Comparison of ENCODE assay signal across 30 cellular contexts in the genomic region with DNA sequence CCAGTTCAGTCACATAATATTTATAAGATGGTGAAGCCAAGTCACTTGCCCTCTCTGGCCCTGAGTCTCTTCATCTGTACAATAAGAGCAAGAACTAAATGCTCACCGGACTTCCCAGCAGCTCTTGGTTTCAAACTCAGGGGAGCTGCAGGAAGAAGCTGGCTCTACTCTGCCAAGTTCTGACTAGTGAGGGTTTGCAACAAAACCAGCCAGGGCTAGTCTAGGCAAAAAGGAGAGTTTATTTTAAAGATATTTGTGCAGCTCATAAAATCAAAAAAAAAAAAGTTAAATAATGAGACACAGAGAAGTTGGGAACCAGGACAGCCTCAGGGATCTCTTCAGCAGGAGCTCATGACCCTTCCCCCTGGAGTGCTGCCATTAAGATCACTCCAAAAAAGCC.
DNase-seq lines count a peak whose midpoint lies in the region; ATAC-seq, FAIRE-seq and TF ChIP-seq lines count a peak whose summit lies in the region.
"Had no signal": no experiment of that assay in that cellular context is flagged by ENCODE, and none has a peak within 500 bp of the region (broad histone marks: within the 10 kb centered on the region; RNA-seq: fewer than 3 reads in every experiment).

No MANE protein-coding gene starts in this region.

- no peaks in the 10 kb centered on the region for H3K79me2 ChIP-seq in mammary epithelial cell (ENCODE audit: insufficient read depth, low read length)
- H3K79me2 ChIP-seq: parathyroid adenoma had no signal

- intact Hi-C loops in mammary epithelial cell (cut with micrococcal nuclease) = no loop called here
- intact Hi-C loops in breast epithelium (cut with DNase I; ENCODE audit: low total_unique reads) = no loop called here

- no peak overlapping the region for H3K4ac ChIP-seq in mesenchymal stem cell (ENCODE audit: low read depth in 1 of 2, low read length in 2 of 2)

- H3K27me3 ChIP-seq in mammary epithelial cell (ENCODE audit: insufficient read depth, low read length) (no peaks in the 10 kb centered on the region), breast epithelium (no peaks in the 10 kb centered on the region), bronchial epithelial cell (ENCODE audit: control insufficient read depth, insufficient read depth, low read length) (no peaks in the 10 kb centered on the region), mesenchymal stem cell (ENCODE audit: control insufficient read depth in 1 of 2, insufficient read depth in 1 of 2, low read length in 2 of 2) (no peaks in the 10 kb centered on the region), WERI-Rb-1 (ENCODE audit: insufficient read depth, low read depth, severe bottlenecking) (peaks cover 61% of the 10 kb centered on the region)
- H3K27me3 ChIP-seq: dorsolateral prefrontal cortex, stomach had no signal

- H3K14ac ChIP-seq in mesenchymal stem cell (ENCODE audit: low read length in 2 of 2) = no peak overlapping the region

- H3K9me3 ChIP-seq in mammary epithelial cell (replicated peaks; ENCODE audit: insufficient read depth, low read length) (no peaks in the 10 kb centered on the region), breast epithelium (no peaks in the 10 kb centered on the region), mesenchymal stem cell (ENCODE audit: control insufficient read depth, low read length) (peaks cover 3% of the 10 kb centered on the region), WERI-Rb-1 (ENCODE audit: severe bottlenecking) (no peaks in the 10 kb centered on the region)
- H3K9me3 ChIP-seq: A549, BE2C, HAP-1, left ventricle myocardium inferior, stomach had no signal

- H4K8ac ChIP-seq in mesenchymal stem cell (ENCODE audit: low read length) = no peak overlapping the region

- H3K4me2 ChIP-seq in mammary epithelial cell (ENCODE audit: insufficient read depth, low read depth, low read length) (no peak overlapping the region), mesenchymal stem cell (ENCODE audit: low read length, poor library complexity, severe bottlenecking) (no peak overlapping the region)
- H3K4me2 ChIP-seq: A549 had no signal

- H4K20me1 ChIP-seq in mammary epithelial cell (ENCODE audit: insufficient read depth, low read length) = no peaks in the 10 kb centered on the region

- no peak overlapping the region for H2BK120ac ChIP-seq in mesenchymal stem cell (ENCODE audit: low read depth, low read length)

- H2AFZ ChIP-seq in mammary epithelial cell (ENCODE audit: low read depth, low read length) = no peak overlapping the region
- no peak overlapping the region for H2AFZ ChIP-seq in mesenchymal stem cell (ENCODE audit: low read depth, low read length)
- H2AFZ ChIP-seq: parathyroid adenoma had no signal

- H2AK5ac ChIP-seq in mesenchymal stem cell (ENCODE audit: low read length, severe bottlenecking) = no peak overlapping the region

- no TSS peak for BruUV-seq in mammary epithelial cell (replicated peaks; lab: Mats Ljungman, UMichigan)

- WGBS in mammary epithelial cell (ENCODE audit: low coverage, missing lambda C conversion rate) = 64% methylated on average over 1 of the region's 1 CpG
- WGBS in mesenchymal stem cell = 100% methylated on average over 1 of the region's 1 CpG

- H3K9ac ChIP-seq in mammary epithelial cell (ENCODE audit: insufficient read depth, low read length) (no peak overlapping the region), mesenchymal stem cell (ENCODE audit: low read length) (peak overlapping the region; percentile 41)
- H3K9ac ChIP-seq: parathyroid adenoma had no signal

- CTCF ChIA-PET in mammary epithelial cell (lab: Charles Lee; ENCODE audit: low non-redundant PET) = no interaction called here

- TF ChIP-seq POLR2A in breast epithelium (IDR thresholded peaks at IDR 0.05) = no peak

- H2BK12ac ChIP-seq in mesenchymal stem cell (ENCODE audit: low read length in 2 of 2) = no peak overlapping the region

- ATAC-seq in left lobe of liver (no peak), GM18873 (IDR thresholded peaks at IDR 0.05; ENCODE audit: low FRiP score, unreplicated experiment) (no peak)
- ATAC-seq: A549, T-helper 17 cell had no signal

- H3K79me1 ChIP-seq in mesenchymal stem cell (replicated peaks; ENCODE audit: low read length, poor library complexity, severe bottlenecking) = no peaks in the 10 kb centered on the region

- H3K23ac ChIP-seq in mesenchymal stem cell (ENCODE audit: low read length in 2 of 2) = no peak overlapping the region

- no peak overlapping the region for H4K91ac ChIP-seq in mesenchymal stem cell (ENCODE audit: low read length)

- no peak overlapping the region for H3K4me3 ChIP-seq in mammary epithelial cell (replicated peaks in 1 of 3; ENCODE audit: insufficient read depth in 1 of 3, low read depth in 2 of 3, low read length in 3 of 3)
- no peak overlapping the region for H3K4me3 ChIP-seq in breast epithelium
- no peak overlapping the region for H3K4me3 ChIP-seq in bronchial epithelial cell (ENCODE audit: low read depth, low read length)
- no peak overlapping the region for H3K4me3 ChIP-seq in mesenchymal stem cell (ENCODE audit: insufficient read depth in 1 of 2, low read depth in 1 of 2, low read length in 2 of 2)
- H3K4me3 ChIP-seq in WERI-Rb-1 (ENCODE audit: low read depth, low read length) = no peak overlapping the region
- H3K4me3 ChIP-seq: A549, dorsolateral prefrontal cortex, HAP-1, left ventricle myocardium inferior, SK-N-MC, stomach had no signal

- no peak for FAIRE-seq in bronchial epithelial cell (lab: Jason Lieb, UNC)
- FAIRE-seq: A549, astrocyte, endothelial cell of umbilical vein had no signal

- H3K27ac ChIP-seq in mammary epithelial cell (ENCODE audit: insufficient read depth, low read depth, low read length) (no peak overlapping the region), breast epithelium (peak overlapping the region in 1 of 2 donors; percentile 30), mesenchymal stem cell (ENCODE audit: low read length, poor library complexity, severe bottlenecking) (no peak overlapping the region), WERI-Rb-1 (no peak overlapping the region)
- H3K27ac ChIP-seq: A549, dorsolateral prefrontal cortex, left ventricle myocardium inferior, parathyroid adenoma, RWPE1, SK-N-MC, stomach had no signal

- H3K36me3 ChIP-seq in mammary epithelial cell (ENCODE audit: insufficient read depth, low read length) (no peaks in the 10 kb centered on the region), breast epithelium (no peaks in the 10 kb centered on the region), bronchial epithelial cell (ENCODE audit: control insufficient read depth, insufficient read depth, low read length) (no peaks in the 10 kb centered on the region), mesenchymal stem cell (ENCODE audit: control insufficient read depth in 1 of 2, insufficient read depth in 2 of 2, low read depth in 1 of 2, low read length in 2 of 2) (no peaks in the 10 kb centered on the region), WERI-Rb-1 (no peaks in the 10 kb centered on the region)
- H3K36me3 ChIP-seq: BE2C, HAP-1, left ventricle myocardium inferior had no signal

- H2BK15ac ChIP-seq in mesenchymal stem cell (ENCODE audit: low read depth, poor library complexity, severe bottlenecking) = no peak overlapping the region

- dilution Hi-C loops in mammary epithelial cell (cut with HindIII; ENCODE audit: low sequenced_read_pairs) = no loop called here

- peak; percentile 27 for DNase-seq in mammary epithelial cell
- DNase-seq in breast epithelium (ENCODE audit: low spot score in 2 of 2) = no peak
- DNase-seq in bronchial epithelial cell (ENCODE audit: low read depth) = peak; percentile 58
- no peak for DNase-seq in mesenchymal stem cell
- no peak for DNase-seq in KG1 (lab: John Stamatoyannopoulos, UW)
- DNase-seq in left lobe of liver (ENCODE audit: low spot score) = no peak
- no peak for DNase-seq in WERI-Rb-1
- DNase-seq: BE2C; cerebellar nuclear complex; dorsolateral prefrontal cortex; foreskin melanocyte; Karpas-422; left ventricle myocardium inferior; NCI-H187 treated with DMSO at 0.1 percent for 48 hours; NCI-H345; NCI-H774; nephron progenitor cell; right cardiac atrium; stimulated activated CD4-positive, alpha-beta T cell treated with anti-CD3 and anti-CD28 coated beads, Interleukin-12 subunit alpha, Interleukin-12 subunit beta, amount 100 ng/mL, for 4 hours; stimulated activated CD4-positive, alpha-beta T cell treated with anti-CD3 and anti-CD28 coated beads, Interleukin-4, amount 100 ng/mL, for 24 hours; stomach; T-helper 17 cell had no signal

- H2BK5ac ChIP-seq in mesenchymal stem cell (ENCODE audit: low read depth, low read length, poor library complexity, severe bottlenecking) = no peak overlapping the region

- no peak overlapping the region for H3K18ac ChIP-seq in mesenchymal stem cell (ENCODE audit: low read depth in 1 of 2, low read length in 2 of 2)

- H3K4me1 ChIP-seq in mammary epithelial cell (ENCODE audit: insufficient read depth, low read length) (peaks cover 19% of the 10 kb centered on the region), breast epithelium (no peaks in the 10 kb centered on the region), mesenchymal stem cell (ENCODE audit: control insufficient read depth, insufficient read depth, low read depth, low read length) (peaks cover 17% of the 10 kb centered on the region)
- H3K4me1 ChIP-seq: A549, BE2C, HAP-1, stomach had no signal

- TF ChIP-seq CTCF in mammary epithelial cell (conservative IDR thresholded peaks at IDR 0.05 in 1 of 2, IDR thresholded peaks at IDR 0.05 in 1 of 2; ENCODE audit: extremely low read depth in 1 of 2, insufficient read depth in 1 of 2, low read depth in 1 of 2, low read length in 2 of 2) (no peak), breast epithelium (IDR thresholded peaks at IDR 0.05) (no peak), bronchial epithelial cell (IDR thresholded peaks at IDR 0.05; ENCODE audit: insufficient read depth, low read length, severe bottlenecking) (no peak), WERI-Rb-1 (IDR thresholded peaks at IDR 0.05; ENCODE audit: low read depth, low read length) (no peak)

- in situ Hi-C loops in mammary epithelial cell (cut with MboI; ENCODE audit: low sequenced_read_pairs in 2 of 2) = no loop called here

Comparison
In these comparisons a context has a peak if more than half of its experiments do, and no peak if none do; other contexts are left out.
1. DNase-seq: peak in mammary epithelial cell (single experiment) and bronchial epithelial cell (single experiment); none in breast epithelium (0 of 2), mesenchymal stem cell (single experiment), KG1 (single experiment), left lobe of liver (single experiment) and WERI-Rb-1 (single experiment).